ENCODE assay signal across 19 cellular contexts in the genomic region with DNA sequence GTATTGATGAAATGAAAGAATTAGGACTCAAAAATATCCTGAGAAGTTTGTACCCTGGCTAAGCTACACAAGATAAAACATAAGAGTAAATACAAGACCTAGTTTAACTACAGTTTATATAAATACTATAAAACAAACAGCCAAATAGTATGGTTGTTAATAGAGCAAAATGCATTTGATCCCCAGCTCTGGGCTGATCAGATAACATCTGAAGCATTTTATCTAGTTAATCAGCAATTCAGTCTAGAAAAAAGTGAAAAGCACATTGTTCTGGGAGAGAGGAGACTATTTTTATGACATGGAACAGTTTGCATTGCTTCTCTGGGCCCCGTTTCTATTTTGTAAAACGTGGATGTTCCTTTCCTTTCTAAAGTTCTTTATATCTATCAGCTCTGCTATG.
"Had no signal": no experiment of that assay in that cellular context is flagged by ENCODE, and none has a peak within 500 bp of the region (broad histone marks: within the 10 kb centered on the region; RNA-seq: fewer than 3 reads in every experiment).

No MANE protein-coding gene starts in this region.

- H3K27ac ChIP-seq: SJSA1, SK-N-MC had no signal

- H3K9me3 ChIP-seq: MG63, SJSA1 had no signal

- H3K36me3 ChIP-seq: MG63, SJSA1 had no signal

- H3K4me3 ChIP-seq: MG63, SJSA1, SK-N-MC had no signal

- H3K27me3 ChIP-seq: MG63, SJSA1 had no signal

- DNase-seq: KBM-7, MG63, NCI-H1092, NCI-H1105 treated with DMSO at 0.1 percent for 48 hours, NCI-H1417 treated with DMSO at 0.1 percent for 48 hours, NCI-H146, NCI-H1694 treated with DMSO at 0.1 percent for 48 hours, NCI-H1930, NCI-H2081, NCI-H2107, NCI-H2227 treated with DMSO at 0.1 percent for 48 hours, NCI-H524, NCI-H526 treated with DMSO at 0.1 percent for 48 hours, NCI-H748 treated with DMSO at 0.1 percent for 48 hours, Right ventricle myocardium superior, RPMI8226, SIG-M5 had no signal

- H3K4me1 ChIP-seq: SJSA1 had no signal
